In the genomic region with DNA sequence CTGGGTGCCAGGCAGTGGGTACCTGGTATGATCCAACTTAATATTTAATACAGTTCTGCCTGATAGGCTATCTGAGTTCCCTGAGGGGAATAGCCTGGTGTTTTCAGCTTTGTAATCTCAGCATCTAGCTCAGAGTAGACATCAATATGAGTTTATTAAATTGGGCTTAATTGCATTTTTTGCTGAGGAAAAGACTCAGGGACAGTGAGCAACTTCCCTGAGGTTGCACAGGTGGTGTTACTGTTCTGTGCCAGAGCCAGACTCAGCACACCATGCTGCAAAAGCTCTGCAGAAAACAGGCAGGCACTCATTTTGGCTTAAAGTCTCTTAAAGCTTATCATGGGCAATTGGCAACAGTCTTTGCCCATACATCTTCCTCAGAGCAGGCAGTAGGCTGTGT, we compare ENCODE assay signal across 1 cellular context.
TF ChIP-seq lines count a peak whose summit lies in the region.

No MANE protein-coding gene starts in this region.

TF ChIP-seq in SK-N-SH, 30 proteins besides CTCF, POLR2A, EP300 and RAD21 (continued from another document):
- no peak for TF ChIP-seq TAF1 (IDR thresholded peaks at IDR 0.05; ENCODE audit: borderline replicate concordance, low read depth, low read length)
- no peak for TF ChIP-seq YY1 (IDR thresholded peaks at IDR 0.05; ENCODE audit: low read depth)
- TF ChIP-seq, protein P1, sequence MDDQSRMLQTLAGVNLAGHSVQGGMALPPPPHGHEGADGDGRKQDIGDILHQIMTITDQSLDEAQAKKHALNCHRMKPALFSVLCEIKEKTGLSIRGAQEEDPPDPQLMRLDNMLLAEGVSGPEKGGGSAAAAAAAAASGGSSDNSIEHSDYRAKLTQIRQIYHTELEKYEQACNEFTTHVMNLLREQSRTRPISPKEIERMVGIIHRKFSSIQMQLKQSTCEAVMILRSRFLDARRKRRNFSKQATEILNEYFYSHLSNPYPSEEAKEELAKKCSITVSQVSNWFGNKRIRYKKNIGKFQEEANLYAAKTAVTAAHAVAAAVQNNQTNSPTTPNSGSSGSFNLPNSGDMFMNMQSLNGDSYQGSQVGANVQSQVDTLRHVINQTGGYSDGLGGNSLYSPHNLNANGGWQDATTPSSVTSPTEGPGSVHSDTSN (IDR thresholded peaks at IDR 0.05): no peak
- no peak for TF ChIP-seq NFIC (IDR thresholded peaks at IDR 0.05; ENCODE audit: borderline replicate concordance)
- no peak for TF ChIP-seq EZH2phosphoT487 (IDR thresholded peaks at IDR 0.05; ENCODE audit: borderline replicate concordance, low read depth)
- TF ChIP-seq MEF2A (IDR thresholded peaks at IDR 0.05; ENCODE audit: borderline replicate concordance, low read depth): no peak
- TF ChIP-seq GATA2 (CRISPR knock-in tag; IDR thresholded peaks at IDR 0.05): peak; percentile 97
- peak; percentile 29; the same call in 1 of the 2 replicates for TF ChIP-seq TCF12 (IDR thresholded peaks at IDR 0.05)
- no peak for TF ChIP-seq NRF1 (IDR thresholded peaks at IDR 0.05; ENCODE audit: low read depth, low read length)
- TF ChIP-seq CHD2 (IDR thresholded peaks at IDR 0.05; ENCODE audit: low read length, partially characterized antibody): peak; percentile 72
- no peak for TF ChIP-seq JUND (IDR thresholded peaks at IDR 0.05)
- TF ChIP-seq RXRA (IDR thresholded peaks at IDR 0.05; ENCODE audit: borderline replicate concordance, low read depth): no peak
- TF ChIP-seq ZBTB33 (IDR thresholded peaks at IDR 0.05; ENCODE audit: borderline replicate concordance, low read depth): no peak
- TF ChIP-seq POLR2AphosphoS5 (IDR thresholded peaks at IDR 0.05; ENCODE audit: low read depth, low read length): no peak
- no peak for TF ChIP-seq SIN3A (IDR thresholded peaks at IDR 0.05; ENCODE audit: borderline replicate concordance, low read depth, low read length)
